Comparison of ENCODE assay signal across 12 cellular contexts in genomic region chr5:34498582-34498981, GRCh38.
DNase-seq lines count a peak whose midpoint lies in the region; ATAC-seq, FAIRE-seq and TF ChIP-seq lines count a peak whose summit lies in the region.
"Had no signal": no experiment of that assay in that cellular context is flagged by ENCODE, and none has a peak within 500 bp of the region (broad histone marks: within the 10 kb centered on the region; RNA-seq: fewer than 3 reads in every experiment).

No MANE protein-coding gene starts in this region.

- peak overlapping the region; percentile 84 for H2AFZ ChIP-seq in GM12878 (ENCODE audit: control insufficient read depth, low read depth, low read length)

- RAD21 ChIA-PET in GM12878 (lab: Charles Lee; ENCODE audit: unreplicated experiment) = interaction anchor here (1.0 to 1.7 kb wide), 3 partner anchors 13 to 418 kb away, joined by 3 to 4 read pairs (median 3); partner anchors contain the start of genes BRIX1 and RAD1

- intact Hi-C loops in GM12878 (cut with micrococcal nuclease; ENCODE audit: unreplicated experiment) (no loop called here), upper lobe of right lung (cut with DNase I) (no loop called here)

- POLR2A ChIA-PET in GM12878 (lab: Charles Lee) = no interaction called here

- H3K9me3 Mint-ChIP-seq in activated T-cell treated with anti-CD3 and anti-CD28 coated beads, Interleukin-2, amount 50 U/mL, for 72 hours = peaks cover 0 to 2% of the 10 kb centered on the region in 2 donors
- H3K9me3 Mint-ChIP-seq: T-helper 1 cell treated with Interleukin-12 subunit alpha and Interleukin-12 subunit beta and Interleukin-4 antibody, amounts not matched to agents 30 μg/mL and 1 μg/mL, for 36 hours had no signal

- peak overlapping the region in 1 of 2 donors; percentile 32 for H3K4me3 Mint-ChIP-seq in activated T-cell treated with anti-CD3 and anti-CD28 coated beads, Interleukin-2, amount 50 U/mL, for 72 hours
- H3K4me3 Mint-ChIP-seq: H9; T-helper 1 cell treated with Interleukin-12 subunit alpha and Interleukin-12 subunit beta and Interleukin-4 antibody, amounts not matched to agents 30 μg/mL and 1 μg/mL, for 36 hours had no signal

- H4K20me1 ChIP-seq in GM12878 (ENCODE audit: control insufficient read depth, insufficient read depth) = no peaks in the 10 kb centered on the region

- H3K79me2 ChIP-seq in GM12878 (ENCODE audit: control insufficient read depth, insufficient read depth, low read length) = no peaks in the 10 kb centered on the region

- WGBS in GM12878 (ENCODE audit: insufficient coverage, insufficient replicate concordance, low lambda C conversion rate, missing lambda C conversion rate) = 28% methylated on average over 4 of the region's 4 CpGs

- H3K27ac Mint-ChIP-seq in activated T-cell treated with anti-CD3 and anti-CD28 coated beads, Interleukin-2, amount 50 U/mL, for 72 hours = peak overlapping the region; percentile 27
- H3K27ac Mint-ChIP-seq: T-helper 1 cell treated with Interleukin-12 subunit alpha and Interleukin-12 subunit beta and Interleukin-4 antibody, amounts not matched to agents 30 μg/mL and 1 μg/mL, for 36 hours had no signal

- SMC1A ChIA-PET in GM12878 (lab: Charles Lee; ENCODE audit: uncharacterized antibody, unreplicated experiment) = interaction anchor here (0.6 to 1.0 kb wide), 5 partner anchors 10 to 501 kb away, joined by 3 to 4 read pairs (median 3); partner anchors contain the start of genes BRIX1 and RAD1

- no peaks in the 10 kb centered on the region for H3K27me3 ChIP-seq in GM12878 (replicated peaks in 1 of 2; ENCODE audit: control insufficient read depth in 2 of 2, insufficient read depth in 2 of 2, low read length in 1 of 2)
- no peaks in the 10 kb centered on the region for H3K27me3 ChIP-seq in muscle layer of colon (ENCODE audit: control insufficient read depth in 1 of 2, insufficient read depth in 2 of 2, low read length in 2 of 2)
- no peaks in the 10 kb centered on the region for H3K27me3 ChIP-seq in upper lobe of right lung
- H3K27me3 ChIP-seq: cardiac muscle cell had no signal

- in situ Hi-C loops in GM12878 (cut with MboI) = loop anchor here (25.0 kb wide), 1 partner anchor 414 kb away; the partner anchor contains the start of genes BRIX1 and RAD1

- CTCF ChIA-PET in GM12878 (lab: Yijun Ruan, JAX) = interaction anchor here (0.9 to 3.5 kb wide), 5 partner anchors 12 to 405 kb away, joined by 3 to 15 read pairs (median 5); no protein-coding TSS in a partner anchor

- H3K4me1 Mint-ChIP-seq in activated T-cell treated with anti-CD3 and anti-CD28 coated beads, Interleukin-2, amount 50 U/mL, for 72 hours (ENCODE audit: low read depth) = peaks cover 15% of the 10 kb centered on the region

- peak overlapping the region; percentile 28; the same call in 1 of the 2 replicates for H3K4me2 ChIP-seq in GM12878 (ENCODE audit: control insufficient read depth, insufficient read depth)

- ATAC-seq in activated T-cell treated with anti-CD3 and anti-CD28 coated beads, Interleukin-2, amount 50 U/mL, for 72 hours (replicated peaks in 1 of 2) = no peak
- ATAC-seq in GM12878 (no peak), upper lobe of right lung (peak; percentile 60), GM18867 (IDR thresholded peaks at IDR 0.05; ENCODE audit: unreplicated experiment) (no peak), HG03196 (IDR thresholded peaks at IDR 0.05; ENCODE audit: unreplicated experiment) (no peak)

- H3K36me3 Mint-ChIP-seq in activated T-cell treated with anti-CD3 and anti-CD28 coated beads, Interleukin-2, amount 50 U/mL, for 72 hours (ENCODE audit: insufficient read depth in 2 of 2) = no peaks in the 10 kb centered on the region

- FAIRE-seq in GM12878 (lab: Jason Lieb, UNC) = no peak

- 0 out of 2 replicates have a peak overlapping the region, but pooled peaks have one; percentile 13 for H3K9ac ChIP-seq in GM12878 (ENCODE audit: control insufficient read depth, insufficient read depth, low read length)
- no peak overlapping the region for H3K9ac ChIP-seq in muscle layer of colon (ENCODE audit: low read length)

- peaks cover 58% of the 10 kb centered on the region for H3K4me1 ChIP-seq in GM12878 (ENCODE audit: control insufficient read depth, insufficient read depth, low read length)
- H3K4me1 ChIP-seq in muscle layer of colon (ENCODE audit: insufficient read depth, low read length) = peaks cover 58% of the 10 kb centered on the region
- peaks cover 45% of the 10 kb centered on the region for H3K4me1 ChIP-seq in upper lobe of right lung

- no peak for TF ChIP-seq POLR2A in GM12878 (IDR thresholded peaks at IDR 0.05; ENCODE audit: low read depth, low read length)

- TF ChIP-seq RAD21 in GM12878 (IDR thresholded peaks at IDR 0.05; ENCODE audit: insufficient read depth, low read depth, low read length) = no peak

- peaks cover 34% of the 10 kb centered on the region for H3K27me3 Mint-ChIP-seq in activated T-cell treated with anti-CD3 and anti-CD28 coated beads, Interleukin-2, amount 50 U/mL, for 72 hours (ENCODE audit: low read depth)

- no peak for DNase-seq in activated T-cell treated with anti-CD3 and anti-CD28 coated beads, Interleukin-2, amount 50 U/mL, for 72 hours
- DNase-seq in activated T-cell treated with anti-CD3 and anti-CD28 coated beads, Interleukin-2, amount 50 U/mL, for 48 hours = no peak
- DNase-seq in GM12878 (ENCODE audit: low read depth, low spot score) (no peak), upper lobe of right lung (no peak), NCI-H524 (lab: John Stamatoyannopoulos, UW) (no peak)
- DNase-seq: GF-D8, H9 had no signal

- no peaks in the 10 kb centered on the region; the same call in 1 of the 3 replicates for H3K9me3 ChIP-seq in GM12878 (replicated peaks; ENCODE audit: control insufficient read depth, insufficient read depth, low read length)
- H3K9me3 ChIP-seq in muscle layer of colon (ENCODE audit: low read length) = no peaks in the 10 kb centered on the region
- H3K9me3 ChIP-seq in upper lobe of right lung = no peaks in the 10 kb centered on the region

- no peak for TF ChIP-seq CTCF in GM12878 (IDR thresholded peaks at IDR 0.05 in 2 of 3, conservative IDR thresholded peaks at IDR 0.05 in 1 of 3; ENCODE audit: control insufficient read depth in 2 of 3, extremely low read depth in 1 of 3, insufficient read depth in 1 of 3, low read depth in 3 of 3, low read length in 3 of 3)
- TF ChIP-seq CTCF in upper lobe of right lung (IDR thresholded peaks at IDR 0.05) = no peak

- H3K27ac ChIP-seq in GM12878 (ENCODE audit: control insufficient read depth, insufficient read depth) (peak overlapping the region; percentile 91), muscle layer of colon (ENCODE audit: low read depth, low read length) (peak overlapping the region; percentile 35), upper lobe of right lung (peak overlapping the region; percentile 72)
- H3K27ac ChIP-seq: cardiac muscle cell had no signal

- no peaks in the 10 kb centered on the region for H3K36me3 ChIP-seq in GM12878 (ENCODE audit: control insufficient read depth in 2 of 2, insufficient read depth in 2 of 2, low read length in 1 of 2)
- no peaks in the 10 kb centered on the region for H3K36me3 ChIP-seq in muscle layer of colon (ENCODE audit: insufficient read depth, low read length)
- H3K36me3 ChIP-seq in upper lobe of right lung = no peaks in the 10 kb centered on the region
- H3K36me3 ChIP-seq: cardiac muscle cell had no signal

- no TSS peak for BruUV-seq in GM12878 (replicated peaks; lab: Mats Ljungman, UMichigan)

- no peak for TF ChIP-seq EP300 in GM12878 (IDR thresholded peaks at IDR 0.05; ENCODE audit: borderline replicate concordance in 1 of 2, control insufficient read depth in 1 of 2, low read depth in 2 of 2, low read length in 2 of 2)

- H3K4me3 ChIP-seq in GM12878 (no peak overlapping the region), muscle layer of colon (ENCODE audit: low read depth in 1 of 2, low read length in 2 of 2) (no peak overlapping the region), upper lobe of right lung (no peak overlapping the region)
- H3K4me3 ChIP-seq: cardiac muscle cell had no signal

TF ChIP-seq in GM12878, 131 proteins besides CTCF, POLR2A, EP300 and RAD21 (continues in another document):
- TF ChIP-seq BMI1 (IDR thresholded peaks at IDR 0.05; ENCODE audit: borderline replicate concordance) (no peak), YBX1 (IDR thresholded peaks at IDR 0.05) (no peak), NRF1 (conservative IDR thresholded peaks at IDR 0.05; ENCODE audit: low read depth, low read length) (no peak), PBX3 (IDR thresholded peaks at IDR 0.05; ENCODE audit: insufficient replicate concordance, low read depth, low read length) (no peak), NR2C1 (IDR thresholded peaks at IDR 0.05) (no peak), TBL1XR1 (IDR thresholded peaks at IDR 0.05; ENCODE audit: low read depth, low read length) (no peak), ZNF207 (IDR thresholded peaks at IDR 0.05; ENCODE audit: borderline replicate concordance) (no peak), CEBPB (IDR thresholded peaks at IDR 0.05; ENCODE audit: borderline replicate concordance in 1 of 2, low read depth in 2 of 2, low read length in 2 of 2) (no peak), YY1 (IDR thresholded peaks at IDR 0.05; ENCODE audit: low read depth, low read length) (no peak), ZNF217 (IDR thresholded peaks at IDR 0.05) (no peak), ZBED1 (IDR thresholded peaks at IDR 0.05; ENCODE audit: borderline replicate concordance) (no peak), FOXM1 (IDR thresholded peaks at IDR 0.05; ENCODE audit: low read depth, low read length) (no peak), MTA3 (IDR thresholded peaks at IDR 0.05; ENCODE audit: borderline replicate concordance, low read length) (no peak), WRNIP1 (IDR thresholded peaks at IDR 0.05; ENCODE audit: borderline replicate concordance, low read depth, low read length) (no peak)

Comparison
In these comparisons a context has a peak if more than half of its experiments do, and no peak if none do; other contexts are left out.
1. H3K27ac ChIP-seq: peak in every context shown above with its lines; median percentile 91 in GM12878; 72 in upper lobe of right lung; 35 in muscle layer of colon.